Comparison of ENCODE assay signal across 20 cellular contexts in the genomic region with DNA sequence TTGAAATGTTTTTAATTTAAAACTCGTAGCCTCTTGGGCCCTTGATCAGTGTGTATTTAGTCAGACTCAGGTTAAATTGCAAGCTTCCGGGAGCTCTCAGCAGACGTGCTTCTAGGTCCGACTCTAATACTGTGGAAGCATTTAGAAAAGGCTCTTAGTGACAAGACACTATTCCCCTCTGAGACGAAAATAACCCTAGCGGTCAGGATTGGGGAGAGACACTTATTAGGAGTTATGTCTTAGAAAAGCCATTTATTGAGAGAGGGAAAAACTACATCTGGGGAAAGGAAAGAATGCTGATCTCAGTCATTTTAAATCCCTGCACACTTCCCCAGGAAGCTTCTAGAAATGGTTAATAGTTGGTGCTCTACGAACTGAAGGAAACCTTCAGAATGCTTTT.
"Had no signal": no experiment of that assay in that cellular context is flagged by ENCODE, and none has a peak within 500 bp of the region (broad histone marks: within the 10 kb centered on the region; RNA-seq: fewer than 3 reads in every experiment).

No MANE protein-coding gene starts in this region.

- ATAC-seq: activated T-helper 17 cell treated with anti-CD3 and anti-CD28 coated beads, Interleukin-2, amount 50 U/mL, for 72 hours; gastrocnemius medialis; stimulated activated naive CD8-positive, alpha-beta T cell treated with anti-CD3 and anti-CD28 coated beads, Interleukin-15, Interleukin-2, amounts not matched to agents 100 U/mL and 50 U/mL, for 24 hours; T-cell had no signal

- DNase-seq: activated CD4-positive, alpha-beta memory T cell treated with anti-CD3 and anti-CD28 coated beads, Interleukin-2, amount 10 ng/mL, durations not matched to agents 7 days and 5 days; activated CD4-positive, alpha-beta T cell treated with anti-CD3 and anti-CD28 coated beads for 48 hours; activated CD4-positive, CD25-positive, alpha-beta regulatory T cell; activated naive CD4-positive, alpha-beta T cell; activated naive CD8-positive, alpha-beta T cell treated with anti-CD3 and anti-CD28 coated beads for 36 hours; activated T-cell treated with anti-CD3 and anti-CD28 coated beads, Interleukin-2, amount 50 U/mL, for 1 hour; amniotic stem cell; colonic mucosa; gastrocnemius medialis; kidney glomerular epithelial cell; left ventricle myocardium inferior; mammary epithelial cell; stimulated activated CD4-positive, alpha-beta T cell treated with anti-CD3 and anti-CD28 coated beads, Interleukin-2, amount 100 ng/mL, for 24 hours; stimulated activated naive CD8-positive, alpha-beta T cell treated with anti-CD3 and anti-CD28 coated beads, Interleukin-15, Interleukin-2, amounts not matched to agents 100 U/mL and 50 U/mL, for 24 hours; substantia nigra; T-cell; T-helper 9 cell; trophoblast cell had no signal

- H3K27ac ChIP-seq: colonic mucosa, gastrocnemius medialis, left ventricle myocardium inferior had no signal

- H3K27ac Mint-ChIP-seq: activated CD4-positive, alpha-beta memory T cell treated with anti-CD3 and anti-CD28 coated beads, Interleukin-2, amount 10 ng/mL, durations not matched to agents 7 days and 5 days; activated naive CD8-positive, alpha-beta T cell treated with anti-CD3 and anti-CD28 coated beads for 36 hours; activated T-helper 17 cell treated with anti-CD3 and anti-CD28 coated beads, Interleukin-2, amount 50 U/mL, for 72 hours; T-cell had no signal

- H3K9me3 Mint-ChIP-seq: activated CD4-positive, alpha-beta memory T cell treated with anti-CD3 and anti-CD28 coated beads, Interleukin-2, amount 10 ng/mL, durations not matched to agents 7 days and 5 days; activated naive CD8-positive, alpha-beta T cell treated with anti-CD3 and anti-CD28 coated beads for 36 hours; activated T-helper 17 cell treated with anti-CD3 and anti-CD28 coated beads, Interleukin-2, amount 50 U/mL, for 72 hours; neural crest cell; T-cell had no signal

- H3K4me1 ChIP-seq: colonic mucosa, gastrocnemius medialis, left ventricle myocardium inferior had no signal

- H3K9me3 ChIP-seq: colonic mucosa, gastrocnemius medialis, left ventricle myocardium inferior had no signal

- H3K36me3 Mint-ChIP-seq: activated naive CD8-positive, alpha-beta T cell treated with anti-CD3 and anti-CD28 coated beads for 36 hours; T-cell had no signal

- H3K4me3 ChIP-seq: colonic mucosa, gastrocnemius medialis, left ventricle myocardium inferior had no signal

- H3K4me1 Mint-ChIP-seq: activated CD4-positive, alpha-beta memory T cell treated with anti-CD3 and anti-CD28 coated beads, Interleukin-2, amount 10 ng/mL, durations not matched to agents 7 days and 5 days; activated naive CD8-positive, alpha-beta T cell treated with anti-CD3 and anti-CD28 coated beads for 36 hours; activated T-helper 17 cell treated with anti-CD3 and anti-CD28 coated beads, Interleukin-2, amount 50 U/mL, for 72 hours; T-cell had no signal

- H3K4me3 Mint-ChIP-seq: activated CD4-positive, alpha-beta memory T cell treated with anti-CD3 and anti-CD28 coated beads, Interleukin-2, amount 10 ng/mL, durations not matched to agents 7 days and 5 days; activated naive CD8-positive, alpha-beta T cell treated with anti-CD3 and anti-CD28 coated beads for 36 hours; activated T-helper 17 cell treated with anti-CD3 and anti-CD28 coated beads, Interleukin-2, amount 50 U/mL, for 72 hours; neural crest cell; T-cell had no signal

- H3K27me3 ChIP-seq: colonic mucosa, gastrocnemius medialis had no signal

- H3K27me3 Mint-ChIP-seq: activated naive CD8-positive, alpha-beta T cell treated with anti-CD3 and anti-CD28 coated beads for 36 hours; activated T-helper 17 cell treated with anti-CD3 and anti-CD28 coated beads, Interleukin-2, amount 50 U/mL, for 72 hours; T-cell had no signal

- H3K36me3 ChIP-seq: colonic mucosa, gastrocnemius medialis, left ventricle myocardium inferior had no signal
